ENCODE assay signal across 1 cellular context in genomic region chr15:52559022-52559421, GRCh38.
A peak's percentile ranks its signal among the peaks of the same experiment; 100 is the strongest.
TF ChIP-seq lines count a peak whose summit lies in the region.

No MANE protein-coding gene starts in this region.

TF ChIP-seq in K562, 482 proteins besides CTCF, POLR2A, EP300 and RAD21 (continued from another document and continues in another):
- TF ChIP-seq RREB1 (CRISPR knock-in tag; IDR thresholded peaks at IDR 0.05) (no peak), ZNF274 (IDR thresholded peaks at IDR 0.05; ENCODE audit: borderline replicate concordance, low read depth, low read length) (no peak), ZBTB8A (IDR thresholded peaks at IDR 0.05; ENCODE audit: partially characterized antibody) (no peak), GABPB2 (CRISPR knock-in tag; conservative IDR thresholded peaks at IDR 0.05) (no peak), CREB3 (tag; conservative IDR thresholded peaks at IDR 0.05; ENCODE audit: low read depth) (no peak), ADNP (tag; IDR thresholded peaks at IDR 0.05) (peak; percentile 39; the same call in 1 of the 2 replicates), ETV1 (tag; conservative IDR thresholded peaks at IDR 0.05; ENCODE audit: low read depth) (no peak), CLOCK (CRISPR knock-in tag; IDR thresholded peaks at IDR 0.05; ENCODE audit: borderline replicate concordance) (no peak), ILK (tag; IDR thresholded peaks at IDR 0.05; ENCODE audit: borderline replicate concordance, low read depth) (no peak), SMAD4 (CRISPR knock-in tag; conservative IDR thresholded peaks at IDR 0.05) (no peak), TRIM28 (IDR thresholded peaks at IDR 0.05) (peak; percentile 90), SP1 (CRISPR knock-in tag; IDR thresholded peaks at IDR 0.05) (no peak), ZMIZ1 (IDR thresholded peaks at IDR 0.05; ENCODE audit: low read depth in 2 of 2, low read length in 2 of 2) (no peak), MXD1 (CRISPR knock-in tag; IDR thresholded peaks at IDR 0.05; ENCODE audit: borderline replicate concordance, poor library complexity, severe bottlenecking) (no peak), THAP7 (CRISPR knock-in tag; IDR thresholded peaks at IDR 0.05) (no peak), SREBF1 (IDR thresholded peaks at IDR 0.05; ENCODE audit: borderline replicate concordance, low read depth, low read length) (no peak), NR4A1 (CRISPR knock-in tag; IDR thresholded peaks at IDR 0.05) (no peak), NR4A1 (tag; IDR thresholded peaks at IDR 0.05) (no peak), TCF7L2 (IDR thresholded peaks at IDR 0.05; ENCODE audit: low read depth, low read length) (no peak), CCAR2 (IDR thresholded peaks at IDR 0.05; ENCODE audit: low read depth, low read length) (no peak), ZNF740 (CRISPR knock-in tag; IDR thresholded peaks at IDR 0.05) (no peak), ZNF740 (tag; IDR thresholded peaks at IDR 0.05) (no peak), DEAF1 (CRISPR knock-in tag; IDR thresholded peaks at IDR 0.05) (no peak), ZNF445 (CRISPR knock-in tag; IDR thresholded peaks at IDR 0.05; ENCODE audit: low read depth) (no peak), EZH2 (IDR thresholded peaks at IDR 0.05; ENCODE audit: borderline replicate concordance, low read depth, low read length) (no peak), PHF8 (IDR thresholded peaks at IDR 0.05; ENCODE audit: borderline replicate concordance, low read length) (no peak), OTX1 (CRISPR knock-in tag; IDR thresholded peaks at IDR 0.05) (no peak), ZBTB43 (CRISPR knock-in tag; IDR thresholded peaks at IDR 0.05) (no peak), SMARCA5 (IDR thresholded peaks at IDR 0.05) (no peak), AFF1 (IDR thresholded peaks at IDR 0.05; ENCODE audit: low read depth in 1 of 2, partially characterized antibody in 2 of 2) (no peak), CBX3 (IDR thresholded peaks at IDR 0.05; ENCODE audit: borderline replicate concordance in 1 of 2, low read length in 2 of 2) (peak in 1 of 2 experiments; percentile 89; a peak in 1 of 3 replicates), HNRNPH1 (optimal IDR thresholded peaks at IDR 0.05; ENCODE audit: low read depth, low read length) (no peak), MEIS2 (IDR thresholded peaks at IDR 0.05; ENCODE audit: partially characterized antibody) (peak; percentile 37), RBM34 (IDR thresholded peaks at IDR 0.05; ENCODE audit: borderline replicate concordance, insufficient read depth, low read length) (no peak), BDP1 (IDR thresholded peaks at IDR 0.05; ENCODE audit: insufficient read depth, insufficient read length) (no peak), MYBL2 (IDR thresholded peaks at IDR 0.05; ENCODE audit: low read depth) (no peak), MYBL2 (CRISPR knock-in tag; IDR thresholded peaks at IDR 0.05; ENCODE audit: borderline replicate concordance) (no peak), NFE2 (IDR thresholded peaks at IDR 0.05; ENCODE audit: low read depth) (0 out of 2 replicates have a peak, but pooled peaks have one; percentile 12)
